19 cellular contexts compared by ENCODE assay signal in genomic region chr6:26319405-26320128, GRCh38. TPM values are rescaled to one million over a fixed set of nuclear protein-coding genes. Genes with fewer than 3 reads are reported as not detected.
A peak's percentile ranks its signal among the peaks of the same experiment; 100 is the strongest.
DNase-seq lines count a peak whose midpoint lies in the region; ATAC-seq, FAIRE-seq and TF ChIP-seq lines count a peak whose summit lies in the region.
"Had no signal": no experiment of that assay in that cellular context is flagged by ENCODE, and none has a peak within 500 bp of the region (broad histone marks: within the 10 kb centered on the region; RNA-seq: fewer than 3 reads in every experiment).

No MANE protein-coding gene starts in this region.

- BruUV-seq in PC-9 (replicated peaks; lab: Mats Ljungman, UMichigan) (no TSS peak), endothelial cell of umbilical vein (replicated peaks; lab: Mats Ljungman, UMichigan) (no TSS peak)

- CTCF ChIA-PET in PC-9 (lab: Charles Lee) = no interaction called here
- CTCF ChIA-PET in endothelial cell of umbilical vein (lab: Charles Lee) = interaction anchor here (0.8 kb wide), 1 partner anchor 252 kb away, joined by 4 read pairs; no protein-coding TSS in a partner anchor

- no peak for DNase-seq in GM23248
- DNase-seq in PC-9 = no peak
- DNase-seq in endothelial cell of umbilical vein (ENCODE audit: low read depth, low spot score) = no peak
- DNase-seq in nephron progenitor cell = no peak
- DNase-seq in Karpas-422 = no peak
- DNase-seq in GOT3 (lab: John Stamatoyannopoulos, UW) = no peak
- DNase-seq: C1 segment of cervical spinal cord; effector CD8-positive, alpha-beta T cell; KG1; left colon; NCI-H1694; NCI-H524; stimulated activated CD4-positive, alpha-beta T cell treated with anti-CD3 and anti-CD28 coated beads, Interleukin-4, amount 100 ng/mL, for 24 hours; SW 1271; uterus had no signal

- H3K36me3 Mint-ChIP-seq in nephron progenitor cell (ENCODE audit: low read depth) = no peaks in the 10 kb centered on the region

- peak overlapping the region; percentile 61 for H3K4me3 Mint-ChIP-seq in nephron progenitor cell

- H3K4me1 ChIP-seq in GM23248 (ENCODE audit: insufficient read depth) = no peaks in the 10 kb centered on the region
- peaks cover 15% of the 10 kb centered on the region for H3K4me1 ChIP-seq in PC-9 (replicated peaks; ENCODE audit: insufficient read depth)
- peaks cover 3% of the 10 kb centered on the region for H3K4me1 ChIP-seq in endothelial cell of umbilical vein (ENCODE audit: control insufficient read depth, extremely low read depth, insufficient read depth, low read length)
- peaks cover 8% of the 10 kb centered on the region for H3K4me1 ChIP-seq in Karpas-422 (ENCODE audit: low read length)
- H3K4me1 ChIP-seq: breast epithelium, uterus had no signal

- no peak for FAIRE-seq in endothelial cell of umbilical vein (lab: Jason Lieb, UNC)

- no peaks in the 10 kb centered on the region for H3K9me2 ChIP-seq in GM23248 (ENCODE audit: insufficient read depth)
- H3K9me2 ChIP-seq in PC-9 (ENCODE audit: insufficient read depth) = no peaks in the 10 kb centered on the region
- H3K9me2 ChIP-seq in Karpas-422 (replicated peaks; ENCODE audit: insufficient read depth, low read length) = no peaks in the 10 kb centered on the region

- H3K36me3 ChIP-seq in GM23248 (ENCODE audit: low read depth) (no peaks in the 10 kb centered on the region), PC-9 (ENCODE audit: low read depth) (no peaks in the 10 kb centered on the region), endothelial cell of umbilical vein (ENCODE audit: control insufficient read depth in 2 of 2, extremely low read depth in 1 of 2, insufficient read depth in 2 of 2, low read length in 2 of 2) (no peaks in the 10 kb centered on the region), Karpas-422 (ENCODE audit: insufficient read depth, low read length) (no peaks in the 10 kb centered on the region)
- H3K36me3 ChIP-seq: breast epithelium, right atrium auricular region, uterus had no signal

- intact Hi-C loops in PC-9 (cut with micrococcal nuclease; ENCODE audit: unreplicated experiment) (loop anchor here (5.0 kb wide), 1 partner anchor 132 kb away; a partner anchor contains a TSS), endothelial cell of umbilical vein (cut with micrococcal nuclease) (loop anchor here (10.0 kb wide), 2 partner anchors 815 to 1155 kb away; partner anchors contain the start of gene ZNF184)

- H3K9me3 ChIP-seq in GM23248 (ENCODE audit: low read depth) = no peaks in the 10 kb centered on the region
- no peaks in the 10 kb centered on the region for H3K9me3 ChIP-seq in PC-9 (ENCODE audit: insufficient read depth, low read depth)
- H3K9me3 ChIP-seq in endothelial cell of umbilical vein (replicated peaks; ENCODE audit: control insufficient read depth, insufficient read depth, low read length) = no peaks in the 10 kb centered on the region
- H3K9me3 ChIP-seq in Karpas-422 (ENCODE audit: low read length) = no peaks in the 10 kb centered on the region
- H3K9me3 ChIP-seq: breast epithelium, right atrium auricular region, uterus had no signal

- H3K9me1 ChIP-seq in endothelial cell of umbilical vein (replicated peaks; ENCODE audit: control insufficient read depth, extremely low read depth, insufficient read depth, low read length) = no peaks in the 10 kb centered on the region

- no peak overlapping the region for H3K4me2 ChIP-seq in GM23248 (ENCODE audit: unreplicated experiment)
- peak overlapping the region; percentile 91; the same call in 1 of the 2 replicates for H3K4me2 ChIP-seq in PC-9
- H3K4me2 ChIP-seq in endothelial cell of umbilical vein (ENCODE audit: insufficient read depth, low read length) = peak overlapping the region; percentile 33
- no peak overlapping the region for H3K4me2 ChIP-seq in Karpas-422 (ENCODE audit: low read depth, low read length, poor library complexity, severe bottlenecking)

- TF ChIP-seq CTCF in PC-9 (conservative IDR thresholded peaks at IDR 0.05) (no peak), endothelial cell of umbilical vein (IDR thresholded peaks at IDR 0.05; ENCODE audit: extremely low read depth in 1 of 2, insufficient read depth in 1 of 2, low read depth in 1 of 2, low read length in 2 of 2) (no peak), nephron progenitor cell (IDR thresholded peaks at IDR 0.05) (no peak)

- H3K4me3 ChIP-seq in GM23248 (no peak overlapping the region), PC-9 (no peak overlapping the region), endothelial cell of umbilical vein (replicated peaks in 1 of 3; ENCODE audit: insufficient read depth in 1 of 3, low read depth in 1 of 3, low read length in 3 of 3) (no peak overlapping the region), Karpas-422 (ENCODE audit: low read length) (no peak overlapping the region)
- H3K4me3 ChIP-seq: breast epithelium, right atrium auricular region, uterus had no signal

- POLR2A ChIA-PET in PC-9 (lab: Charles Lee; ENCODE audit: unreplicated experiment) = no interaction called here
- POLR2A ChIA-PET in endothelial cell of umbilical vein (lab: Charles Lee) = no interaction called here

- in situ Hi-C loops in GM23248 (cut with MboI) = loop anchor here (25.0 kb wide), 1 partner anchor 818 kb away; a partner anchor contains a TSS

- H3K27ac ChIP-seq in GM23248 (no peak overlapping the region), PC-9 (no peak overlapping the region), endothelial cell of umbilical vein (ENCODE audit: insufficient read depth, low read depth, low read length) (no peak overlapping the region), Karpas-422 (ENCODE audit: low read length) (no peak overlapping the region)
- H3K27ac ChIP-seq: breast epithelium, right atrium auricular region, uterus had no signal

- no peak overlapping the region for H3K27ac Mint-ChIP-seq in nephron progenitor cell
- H3K27ac Mint-ChIP-seq: stimulated activated effector memory CD8-positive, alpha-beta T cell treated with anti-CD3 and anti-CD28 coated beads, Interleukin-12 subunit alpha, Interleukin-12 subunit beta, amount 100 ng/mL, for 72 hours had no signal

- H3K27me3 Mint-ChIP-seq in nephron progenitor cell (ENCODE audit: low read depth, poor library complexity) = peaks cover 40% of the 10 kb centered on the region

- H3K27me3 ChIP-seq in GM23248 (replicated peaks; ENCODE audit: insufficient read depth) = no peaks in the 10 kb centered on the region
- H3K27me3 ChIP-seq in PC-9 (ENCODE audit: insufficient read depth, low read depth) = no peaks in the 10 kb centered on the region
- H3K27me3 ChIP-seq in endothelial cell of umbilical vein (ENCODE audit: control insufficient read depth in 2 of 2, insufficient read depth in 2 of 2, low read length in 2 of 2) = no peaks in the 10 kb centered on the region
- H3K27me3 ChIP-seq in Karpas-422 (ENCODE audit: low read length) = no peaks in the 10 kb centered on the region

- 67 to 69% methylated on average over 22 of the region's 22 CpGs for WGBS in GM23248 (ENCODE audit: low coverage in 1 of 2, low lambda C conversion rate in 2 of 2, missing lambda C conversion rate in 2 of 2), 2 experiments

- H2AFZ ChIP-seq in GM23248 (peak overlapping the region; percentile 42; the same call in 1 of the 2 replicates), PC-9 (no peak overlapping the region), endothelial cell of umbilical vein (ENCODE audit: low read depth, low read length) (peak overlapping the region; percentile 83), Karpas-422 (ENCODE audit: low read length) (no peak overlapping the region)

- no peak for ATAC-seq in HG03280 (IDR thresholded peaks at IDR 0.05; ENCODE audit: unreplicated experiment)
- ATAC-seq: left colon; stimulated activated effector memory CD8-positive, alpha-beta T cell treated with anti-CD3 and anti-CD28 coated beads, Interleukin-12 subunit alpha, Interleukin-12 subunit beta, amount 100 ng/mL, for 72 hours had no signal

- no peaks in the 10 kb centered on the region for H3K9me3 Mint-ChIP-seq in nephron progenitor cell
- H3K9me3 Mint-ChIP-seq: stimulated activated effector memory CD8-positive, alpha-beta T cell treated with anti-CD3 and anti-CD28 coated beads, Interleukin-12 subunit alpha, Interleukin-12 subunit beta, amount 100 ng/mL, for 72 hours had no signal

- H4K20me1 ChIP-seq in GM23248 (ENCODE audit: insufficient read depth) (no peaks in the 10 kb centered on the region), PC-9 (ENCODE audit: insufficient read depth) (no peaks in the 10 kb centered on the region), endothelial cell of umbilical vein (replicated peaks; ENCODE audit: control insufficient read depth, extremely low read depth, insufficient read depth, low read length) (no peaks in the 10 kb centered on the region), Karpas-422 (ENCODE audit: insufficient read depth, low read depth, low read length) (no peaks in the 10 kb centered on the region)

- no peak overlapping the region for H3K9ac ChIP-seq in GM23248
- no peak overlapping the region for H3K9ac ChIP-seq in endothelial cell of umbilical vein (replicated peaks; ENCODE audit: extremely low read depth, insufficient read depth, low read length)
- H3K9ac ChIP-seq in Karpas-422 (ENCODE audit: low read length) = no peak overlapping the region

- dilution Hi-C loops in endothelial cell of umbilical vein (cut with MboI; ENCODE audit: extremely low pct_ligation_motif_present, low sequenced_read_pairs) = no loop called here

- no peak for TF ChIP-seq POLR2A in endothelial cell of umbilical vein (IDR thresholded peaks at IDR 0.05; ENCODE audit: low read depth, low read length)

- no peaks in the 10 kb centered on the region for H3K79me2 ChIP-seq in GM23248 (ENCODE audit: insufficient read depth)
- H3K79me2 ChIP-seq in PC-9 (ENCODE audit: low read depth) = no peaks in the 10 kb centered on the region
- H3K79me2 ChIP-seq in endothelial cell of umbilical vein (ENCODE audit: control insufficient read depth, insufficient read depth, low read length) = no peaks in the 10 kb centered on the region
- H3K79me2 ChIP-seq in Karpas-422 (ENCODE audit: low read length) = no peaks in the 10 kb centered on the region

- peaks cover 27% of the 10 kb centered on the region for H3F3A ChIP-seq in GM23248 (ENCODE audit: insufficient read depth)
- H3F3A ChIP-seq in PC-9 (ENCODE audit: insufficient read depth, low read depth) = peaks cover 27% of the 10 kb centered on the region

- peaks cover 41% of the 10 kb centered on the region for H3K4me1 Mint-ChIP-seq in nephron progenitor cell

RNA-seq across cellular contexts. Expression of gene BTN3A2, which starts 45.4 kb away (rescaled TPM):
- total RNA-seq in GM23248 (2014; rRNA removed; shearing (Covaris generic)) = 12.9 and 14.5 TPM in 2 replicates
- 7.9 and 9.5 TPM in 2 replicates for polyA plus RNA-seq in GM23248 (2016; fragmentation: Nextera tagmentation; extraction: Ambion mirVana)
- total RNA-seq in PC-9 (2021) = 28.7 and 32.9 TPM in 2 replicates
- total RNA-seq in endothelial cell of umbilical vein = 14.2 and 17.9 TPM in 2 replicates
- 6.4 and 8.6 TPM in 2 replicates for polyA plus RNA-seq in endothelial cell of umbilical vein
- polyA plus RNA-seq in endothelial cell of umbilical vein (2011; cell fraction: cytosol; rRNA removed) = 12.7 and 12.9 TPM in 2 replicates
- polyA plus RNA-seq in endothelial cell of umbilical vein (2011; cell fraction: nucleus; rRNA removed) = 16.0 and 20.4 TPM in 2 replicates
- 10.0 and 11.5 TPM in 2 replicates for polyA plus RNA-seq in endothelial cell of umbilical vein (2012)
- 18.8 and 27.3 TPM in 2 replicates for polyA minus RNA-seq in endothelial cell of umbilical vein
- 8.3 TPM for polyA minus RNA-seq in endothelial cell of umbilical vein (2011; cell fraction: cytosol; rRNA and poly(A)+ RNA removed)
- polyA minus RNA-seq in endothelial cell of umbilical vein (2011; cell fraction: nucleus; rRNA and poly(A)+ RNA removed) = 7.5 and 10.5 TPM in 2 replicates
- 40.4 and 41.2 TPM in 2 replicates for total RNA-seq in Karpas-422 (2014; rRNA removed; shearing (Covaris generic); ENCODE audit: low replicate concordance)

Comparison
In these comparisons a context has a peak if more than half of its experiments do, and no peak if none do; other contexts are left out.
1. H2AFZ ChIP-seq: peak in GM23248 (single experiment) and endothelial cell of umbilical vein (single experiment); none in PC-9 (single experiment) and Karpas-422 (single experiment).
2. H3K4me2 ChIP-seq: peak in PC-9 (single experiment) and endothelial cell of umbilical vein (single experiment); none in GM23248 (single experiment) and Karpas-422 (single experiment).